Comparison of ENCODE assay signal across 1 cellular context in genomic region chr1:155125511-155125945, GRCh38.
TF ChIP-seq lines count a peak whose summit lies in the region.

No MANE protein-coding gene starts in this region.

TF ChIP-seq in H1, 55 proteins besides CTCF, POLR2A, EP300 and RAD21:
- no peak for TF ChIP-seq ATF3 (IDR thresholded peaks at IDR 0.05; ENCODE audit: insufficient read depth, low read depth, low read length)
- 0 out of 2 replicates have a peak, but pooled peaks have one; percentile 15 for TF ChIP-seq GABPA (IDR thresholded peaks at IDR 0.05; ENCODE audit: borderline replicate concordance, insufficient read depth, low read length)
- TF ChIP-seq JUND (IDR thresholded peaks at IDR 0.05; ENCODE audit: low read length), result no peak
- TF ChIP-seq HDAC2 (IDR thresholded peaks at IDR 0.05; ENCODE audit: borderline replicate concordance in 1 of 2, low read depth in 2 of 2, low read length in 2 of 2), result no peak
- TF ChIP-seq SIN3A (conservative IDR thresholded peaks at IDR 0.05 in 1 of 2, IDR thresholded peaks at IDR 0.05 in 1 of 2; ENCODE audit: low read depth in 1 of 2, low read length in 2 of 2), result no peak
